In genomic region chr12:45216297-45216982, GRCh38 we compare ENCODE assay signal across 8 cellular contexts. TPM values are rescaled to one million over a fixed set of nuclear protein-coding genes. Genes with fewer than 3 reads are reported as not detected.
DNase-seq lines count a peak whose midpoint lies in the region; ATAC-seq and TF ChIP-seq lines count a peak whose summit lies in the region.

No MANE protein-coding gene starts in this region.

- H3K27ac ChIP-seq in thoracic aorta: peak overlapping the region; percentile 94 to 98

- TF ChIP-seq CTCF in foreskin fibroblast (IDR thresholded peaks at IDR 0.05; ENCODE audit: low read depth, low read length): peak; percentile 21
- TF ChIP-seq CTCF in thoracic aorta (IDR thresholded peaks at IDR 0.05): peak; percentile 63

- H3K36me3 ChIP-seq in neuron (ENCODE audit: insufficient read depth, low read length) (no peaks in the 10 kb centered on the region), thoracic aorta (no peaks in the 10 kb centered on the region)

- peak; percentile 52 for DNase-seq in SIG-M5 treated with dmso at 0.1 percent for 504 hours (lab: John Stamatoyannopoulos, UW; ENCODE audit: unreplicated experiment)
- DNase-seq in SIG-M5 (lab: John Stamatoyannopoulos, UW): no peak
- peak; percentile 40 for DNase-seq in NOMO-1 treated with DMSO at 0.1 percent for 48 hours (lab: John Stamatoyannopoulos, UW; ENCODE audit: unreplicated experiment)
- peak; percentile 9 to 18 for DNase-seq in activated T-helper 1 cell treated with anti-CD3 and anti-CD28 coated beads, Interleukin-2, amount 50 U/mL, for 16 hours (ENCODE audit: low read depth in 1 of 2, low spot score in 1 of 2)
- DNase-seq in foreskin fibroblast: peak in 1 of 2 donors; percentile 73
- no peak for DNase-seq in thoracic aorta (ENCODE audit: low spot score)

- peak overlapping the region; percentile 92 for H2AFZ ChIP-seq in neuron (ENCODE audit: low read depth, low read length)

- H3K4me1 ChIP-seq in neuron (ENCODE audit: insufficient read depth, low read length) (peaks cover 8% of the 10 kb centered on the region), thoracic aorta (ENCODE audit: control insufficient read depth in 1 of 2, low read depth in 2 of 2) (peaks cover 16 to 40% of the 10 kb centered on the region in 2 donors)

- H3K4me3 ChIP-seq in foreskin fibroblast (ENCODE audit: low read depth in 1 of 2, low read length in 2 of 2): peak overlapping the region; percentile 92 to 97
- H3K4me3 ChIP-seq in neuron (ENCODE audit: low read length): peak overlapping the region; percentile 51
- H3K4me3 ChIP-seq in thoracic aorta: peak overlapping the region; percentile 96

- ATAC-seq in HG02938 (IDR thresholded peaks at IDR 0.05; ENCODE audit: unreplicated experiment) (peak; percentile 38), thoracic aorta (ENCODE audit: insufficient number of reproducible peaks, low FRiP score, low read depth) (no peak)

- no peaks in the 10 kb centered on the region for H3K27me3 ChIP-seq in neuron (ENCODE audit: insufficient read depth, low read length)
- no peaks in the 10 kb centered on the region for H3K27me3 ChIP-seq in thoracic aorta (replicated peaks; ENCODE audit: insufficient read depth)

- H3K9me3 ChIP-seq in neuron (ENCODE audit: low read length) (no peaks in the 10 kb centered on the region), thoracic aorta (no peaks in the 10 kb centered on the region)

RNA-seq across cellular contexts. Expression of gene ANO6, which starts 0.5 kb away (rescaled TPM):
- total RNA-seq in thoracic aorta: 100 to 1,000 TPM; 114 to 139 TPM

Comparison
In these comparisons a context has a peak if more than half of its experiments do, and no peak if none do; other contexts are left out.
1. DNase-seq: peak in SIG-M5 treated with dmso at 0.1 percent for 504 hours (single experiment), NOMO-1 treated with DMSO at 0.1 percent for 48 hours (single experiment) and activated T-helper 1 cell treated with anti-CD3 and anti-CD28 coated beads, Interleukin-2, amount 50 U/mL, for 16 hours (2 of 2); none in SIG-M5 (single experiment) and thoracic aorta (single experiment).
2. Peak in every context shown above with its lines, with median percentiles within 50 percentile points of each other: H3K4me3 ChIP-seq.